32 cellular contexts compared by ENCODE assay signal in genomic region chrX:11949291-11949690, GRCh38.
"Had no signal": no experiment of that assay in that cellular context is flagged by ENCODE, and none has a peak within 500 bp of the region (broad histone marks: within the 10 kb centered on the region; RNA-seq: fewer than 3 reads in every experiment).

No MANE protein-coding gene starts in this region.

- H3K27me3 ChIP-seq: body of pancreas, gastroesophageal sphincter had no signal

- H3K9me3 ChIP-seq: adrenal gland, body of pancreas, colonic mucosa, gastroesophageal sphincter had no signal

- H3K27ac ChIP-seq: adrenal gland, body of pancreas, colonic mucosa, dorsolateral prefrontal cortex, gastroesophageal sphincter had no signal

- ATAC-seq: activated CD4-positive, alpha-beta T cell treated with anti-CD3 and anti-CD28 coated beads for 36 hours; activated CD8-positive, alpha-beta memory T cell treated with anti-CD3 and anti-CD28 coated beads, Interleukin-2, amount 10 ng/mL, durations not matched to agents 7 days and 5 days; activated CD8-positive, alpha-beta T cell treated with anti-CD3 and anti-CD28 coated beads, Interleukin-2, amount 10 ng/mL, durations not matched to agents 7 days and 5 days; activated naive CD8-positive, alpha-beta T cell treated with anti-CD3 and anti-CD28 coated beads, Interleukin-2, amount 50 U/mL, for 24 hours; body of pancreas; esophagus mucosa; gastroesophageal sphincter; T-cell had no signal

- H3K4me1 ChIP-seq: adrenal gland, body of pancreas, colonic mucosa, gastroesophageal sphincter had no signal

- H3K4me3 Mint-ChIP-seq: activated CD4-positive, alpha-beta memory T cell treated with anti-CD3 and anti-CD28 coated beads for 36 hours; activated CD4-positive, alpha-beta T cell treated with anti-CD3 and anti-CD28 coated beads for 36 hours; activated CD4-positive, alpha-beta T cell treated with anti-CD3 and anti-CD28 coated beads, Interleukin-2, amount 10 ng/mL, durations not matched to agents 24 days and 14 days; activated CD8-positive, alpha-beta memory T cell treated with anti-CD3 and anti-CD28 coated beads, Interleukin-2, amount 10 ng/mL, durations not matched to agents 7 days and 5 days; activated CD8-positive, alpha-beta T cell treated with anti-CD3 and anti-CD28 coated beads, Interleukin-2, amount 10 ng/mL, durations not matched to agents 7 days and 5 days; activated naive CD4-positive, alpha-beta T cell treated with anti-CD3 and anti-CD28 coated beads for 36 hours; activated naive CD4-positive, alpha-beta T cell treated with anti-CD3 and anti-CD28 coated beads, Interleukin-2, amount 50 U/mL, for 24 hours; activated naive CD8-positive, alpha-beta T cell treated with anti-CD3 and anti-CD28 coated beads for 36 hours; activated naive CD8-positive, alpha-beta T cell treated with anti-CD3 and anti-CD28 coated beads, Interleukin-2, amount 50 U/mL, for 24 hours; activated T-helper 1 cell treated with anti-CD3 and anti-CD28 coated beads, Interleukin-12 subunit alpha, Interleukin-12 subunit beta, Interleukin-2, Interleukin-4 antibody, amounts not matched to agents 30 ng/mL and 10 ng/mL and 1 ng/mL, durations not matched to agents 14 hours and 24 hours and 36 hours; endodermal cell; T-cell; T-helper 1 cell treated with Interleukin-12 subunit alpha and Interleukin-12 subunit beta and Interleukin-4 antibody, amounts not matched to agents 30 μg/mL and 1 μg/mL, for 36 hours had no signal

- H3K4me1 Mint-ChIP-seq: activated CD4-positive, alpha-beta T cell treated with anti-CD3 and anti-CD28 coated beads for 36 hours; activated CD4-positive, alpha-beta T cell treated with anti-CD3 and anti-CD28 coated beads, Interleukin-2, amount 10 ng/mL, durations not matched to agents 24 days and 14 days; activated CD8-positive, alpha-beta memory T cell treated with anti-CD3 and anti-CD28 coated beads, Interleukin-2, amount 10 ng/mL, durations not matched to agents 7 days and 5 days; activated naive CD4-positive, alpha-beta T cell treated with anti-CD3 and anti-CD28 coated beads, Interleukin-2, amount 50 U/mL, for 24 hours; activated naive CD8-positive, alpha-beta T cell treated with anti-CD3 and anti-CD28 coated beads for 36 hours; activated naive CD8-positive, alpha-beta T cell treated with anti-CD3 and anti-CD28 coated beads, Interleukin-2, amount 50 U/mL, for 24 hours; T-cell had no signal

- H3K36me3 ChIP-seq: adrenal gland, colonic mucosa, gastroesophageal sphincter had no signal

- H3K9me3 Mint-ChIP-seq: activated CD4-positive, alpha-beta memory T cell treated with anti-CD3 and anti-CD28 coated beads for 36 hours; activated CD4-positive, alpha-beta T cell treated with anti-CD3 and anti-CD28 coated beads, Interleukin-2, amount 10 ng/mL, durations not matched to agents 24 days and 14 days; activated naive CD4-positive, alpha-beta T cell treated with anti-CD3 and anti-CD28 coated beads for 36 hours; activated naive CD4-positive, alpha-beta T cell treated with anti-CD3 and anti-CD28 coated beads, Interleukin-2, amount 50 U/mL, for 24 hours; activated naive CD8-positive, alpha-beta T cell treated with anti-CD3 and anti-CD28 coated beads for 36 hours; activated naive CD8-positive, alpha-beta T cell treated with anti-CD3 and anti-CD28 coated beads, Interleukin-2, amount 50 U/mL, for 24 hours; activated T-helper 1 cell treated with anti-CD3 and anti-CD28 coated beads, Interleukin-12 subunit alpha, Interleukin-12 subunit beta, Interleukin-2, Interleukin-4 antibody, amounts not matched to agents 30 ng/mL and 10 ng/mL and 1 ng/mL, durations not matched to agents 14 hours and 24 hours and 36 hours; activated T-helper 2 cell treated with anti-CD3 and anti-CD28 coated beads, Interferon-gamma antibody, Interleukin-2, Interleukin-4, amounts not matched to agents 10 μg/mL and 5 μg/mL and 100 μg/mL, durations not matched to agents 14 hours and 24 hours and 36 hours; T-cell; T-helper 1 cell treated with Interleukin-12 subunit alpha and Interleukin-12 subunit beta and Interleukin-4 antibody, amounts not matched to agents 30 μg/mL and 1 μg/mL, for 36 hours had no signal

- H3K27ac Mint-ChIP-seq: activated CD4-positive, alpha-beta memory T cell treated with anti-CD3 and anti-CD28 coated beads for 36 hours; activated CD4-positive, alpha-beta T cell treated with anti-CD3 and anti-CD28 coated beads for 36 hours; activated CD4-positive, alpha-beta T cell treated with anti-CD3 and anti-CD28 coated beads, Interleukin-2, amount 10 ng/mL, durations not matched to agents 24 days and 14 days; activated CD8-positive, alpha-beta memory T cell treated with anti-CD3 and anti-CD28 coated beads, Interleukin-2, amount 10 ng/mL, durations not matched to agents 7 days and 5 days; activated CD8-positive, alpha-beta T cell treated with anti-CD3 and anti-CD28 coated beads, Interleukin-2, amount 10 ng/mL, durations not matched to agents 7 days and 5 days; activated naive CD4-positive, alpha-beta T cell treated with anti-CD3 and anti-CD28 coated beads for 36 hours; activated naive CD4-positive, alpha-beta T cell treated with anti-CD3 and anti-CD28 coated beads, Interleukin-2, amount 50 U/mL, for 24 hours; activated naive CD8-positive, alpha-beta T cell treated with anti-CD3 and anti-CD28 coated beads for 36 hours; activated naive CD8-positive, alpha-beta T cell treated with anti-CD3 and anti-CD28 coated beads, Interleukin-2, amount 50 U/mL, for 24 hours; activated T-helper 1 cell treated with anti-CD3 and anti-CD28 coated beads, Interleukin-12 subunit alpha, Interleukin-12 subunit beta, Interleukin-2, Interleukin-4 antibody, amounts not matched to agents 30 ng/mL and 10 ng/mL and 1 ng/mL, durations not matched to agents 14 hours and 24 hours and 36 hours; activated T-helper 2 cell treated with anti-CD3 and anti-CD28 coated beads, Interferon-gamma antibody, Interleukin-2, Interleukin-4, amounts not matched to agents 10 μg/mL and 5 μg/mL and 100 μg/mL, durations not matched to agents 14 hours and 24 hours and 36 hours; endodermal cell; T-cell; T-helper 1 cell treated with Interleukin-12 subunit alpha and Interleukin-12 subunit beta and Interleukin-4 antibody, amounts not matched to agents 30 μg/mL and 1 μg/mL, for 36 hours had no signal

- H3K4me3 ChIP-seq: adrenal gland, body of pancreas, colonic mucosa, dorsolateral prefrontal cortex, gastroesophageal sphincter had no signal

- H3K27me3 Mint-ChIP-seq: activated CD4-positive, alpha-beta T cell treated with anti-CD3 and anti-CD28 coated beads, Interleukin-2, amount 10 ng/mL, durations not matched to agents 24 days and 14 days; activated CD8-positive, alpha-beta memory T cell treated with anti-CD3 and anti-CD28 coated beads, Interleukin-2, amount 10 ng/mL, durations not matched to agents 7 days and 5 days; activated naive CD8-positive, alpha-beta T cell treated with anti-CD3 and anti-CD28 coated beads, Interleukin-2, amount 50 U/mL, for 24 hours had no signal

- H3K36me3 Mint-ChIP-seq: activated CD4-positive, alpha-beta memory T cell treated with anti-CD3 and anti-CD28 coated beads for 36 hours; activated CD8-positive, alpha-beta memory T cell treated with anti-CD3 and anti-CD28 coated beads, Interleukin-2, amount 10 ng/mL, durations not matched to agents 7 days and 5 days; activated naive CD4-positive, alpha-beta T cell treated with anti-CD3 and anti-CD28 coated beads, Interleukin-2, amount 50 U/mL, for 24 hours; activated naive CD8-positive, alpha-beta T cell treated with anti-CD3 and anti-CD28 coated beads for 36 hours; T-cell had no signal

- DNase-seq: activated CD4-positive, alpha-beta memory T cell treated with anti-CD3 and anti-CD28 coated beads for 36 hours; activated CD4-positive, alpha-beta T cell treated with anti-CD3 and anti-CD28 coated beads for 36 hours; activated CD4-positive, alpha-beta T cell treated with anti-CD3 and anti-CD28 coated beads, Interleukin-2, amount 10 ng/mL, durations not matched to agents 24 days and 14 days; activated CD4-positive, CD25-positive, alpha-beta regulatory T cell; activated CD4-positive, CD25-positive, alpha-beta regulatory T cell treated with anti-CD3 and anti-CD28 coated beads, Interleukin-2, amount 50 U/mL, for 72 hours; activated CD8-positive, alpha-beta memory T cell treated with anti-CD3 and anti-CD28 coated beads, Interleukin-2, amount 10 ng/mL, durations not matched to agents 7 days and 5 days; activated CD8-positive, alpha-beta memory T cell treated with anti-CD3 and anti-CD28 coated beads, Interleukin-2, amount 50 U/mL, for 4 hours; activated CD8-positive, alpha-beta T cell treated with anti-CD3 and anti-CD28 coated beads, Interleukin-2, amount 10 ng/mL, durations not matched to agents 7 days and 5 days; activated effector memory CD4-positive, alpha-beta T cell treated with anti-CD3 and anti-CD28 coated beads, Interleukin-2, amount 50 U/mL, for 16 hours; activated naive CD4-positive, alpha-beta T cell treated with anti-CD3 and anti-CD28 coated beads for 36 hours; activated naive CD8-positive, alpha-beta T cell treated with anti-CD3 and anti-CD28 coated beads for 36 hours; activated naive CD8-positive, alpha-beta T cell treated with anti-CD3 and anti-CD28 coated beads, Interleukin-2, amount 50 U/mL, for 24 hours; activated T-cell treated with anti-CD3 and anti-CD28 coated beads, Interleukin-2, amount 50 U/mL, for 1 hour; activated T-cell treated with anti-CD3 and anti-CD28 coated beads, Interleukin-2, amount 50 U/mL, for 48 hours; adrenal gland; amygdala; aorta; body of pancreas; caudate nucleus; colonic mucosa; dorsolateral prefrontal cortex; effector memory CD4-positive, alpha-beta T cell; endodermal cell; foreskin melanocyte; SW 1271; T-cell had no signal
